ENCODE assay signal across 22 cellular contexts in the genomic region with DNA sequence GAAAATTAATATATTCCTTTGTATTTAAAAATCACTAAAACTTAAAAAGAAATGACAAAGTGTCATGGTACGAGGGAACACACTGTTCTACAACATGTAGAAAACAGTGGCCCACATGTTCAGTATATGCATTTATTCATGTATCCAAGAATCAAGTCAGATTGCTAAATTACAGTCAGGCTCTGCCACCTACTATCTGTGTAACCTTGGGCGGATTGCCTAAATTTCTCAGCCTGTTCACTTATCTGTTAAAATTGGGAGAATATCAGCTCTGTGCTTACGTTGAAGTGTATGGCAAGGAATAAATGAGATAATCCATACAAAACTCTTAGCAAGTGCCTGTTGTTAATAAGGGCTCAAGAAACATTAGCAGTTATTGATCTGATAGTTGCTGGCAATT.
"Had no signal": no experiment of that assay in that cellular context is flagged by ENCODE, and none has a peak within 500 bp of the region (broad histone marks: within the 10 kb centered on the region; RNA-seq: fewer than 3 reads in every experiment).

No MANE protein-coding gene starts in this region.

- ATAC-seq: effector memory CD8-positive, alpha-beta T cell; esophagus mucosa; gastrocnemius medialis; heart right ventricle; left cardiac atrium; left lung; left ventricle myocardium superior; lower lobe of right lung; mucosa of descending colon had no signal

- H3K27ac Mint-ChIP-seq: dendritic cell treated with granulocyte-macrophage colony-stimulating factor and Interleukin-4, amounts not matched to agents 40 ng/mL and 50 ng/mL, for 4 days; effector memory CD8-positive, alpha-beta T cell; endodermal cell; mesothelial cell of epicardium had no signal

- DNase-seq: colonic mucosa; cortex of kidney; effector CD8-positive, alpha-beta T cell; effector memory CD8-positive, alpha-beta T cell; endodermal cell; esophagus squamous epithelium; foreskin fibroblast; foreskin melanocyte; gastrocnemius medialis; glutamatergic neuron; heart right ventricle; hippocampal formation; left cardiac atrium; left lung; left ventricle myocardium superior; lower lobe of right lung; mesenchymal stem cell; mucosa of descending colon had no signal

- H3K36me3 ChIP-seq: colonic mucosa, esophagus squamous epithelium, gastrocnemius medialis, heart right ventricle, left lung, lower lobe of right lung had no signal

- H3K9me3 Mint-ChIP-seq: dendritic cell treated with granulocyte-macrophage colony-stimulating factor and Interleukin-4, amounts not matched to agents 40 ng/mL and 50 ng/mL, for 4 days; effector memory CD8-positive, alpha-beta T cell; endodermal cell had no signal

- H3K4me3 Mint-ChIP-seq: dendritic cell treated with granulocyte-macrophage colony-stimulating factor and Interleukin-4, amounts not matched to agents 40 ng/mL and 50 ng/mL, for 4 days; effector memory CD8-positive, alpha-beta T cell; endodermal cell; mesothelial cell of epicardium had no signal

- H3K27ac ChIP-seq: colonic mucosa, epithelial cell of prostate, esophagus squamous epithelium, gastrocnemius medialis, heart right ventricle, left lung, lower lobe of right lung had no signal

- H3K27me3 ChIP-seq: colonic mucosa, esophagus squamous epithelium, gastrocnemius medialis, heart right ventricle, left lung had no signal

- H3K4me3 ChIP-seq: colonic mucosa, esophagus squamous epithelium, gastrocnemius medialis, heart right ventricle, left lung, lower lobe of right lung, mucosa of descending colon had no signal
